8 cellular contexts compared by ENCODE assay signal in genomic region chr6:85323435-85324040, GRCh38.
DNase-seq lines count a peak whose midpoint lies in the region; ATAC-seq and TF ChIP-seq lines count a peak whose summit lies in the region.

No MANE protein-coding gene starts in this region.

- H3K27me3 Mint-ChIP-seq in activated CD8-positive, alpha-beta T cell treated with anti-CD3 and anti-CD28 coated beads, Interleukin-2, amount 10 ng/mL, durations not matched to agents 7 days and 5 days (ENCODE audit: low read depth) = peaks cover 10% of the 10 kb centered on the region
- peaks cover 15% of the 10 kb centered on the region for H3K27me3 Mint-ChIP-seq in endodermal cell (ENCODE audit: insufficient read depth)
- H3K27me3 Mint-ChIP-seq in naive B cell = peaks cover 14 to 18% (median 14%) of the 10 kb centered on the region in 3 donors

- H3K9ac ChIP-seq in endodermal cell (ENCODE audit: extremely low read depth, low read length, poor library complexity, severe bottlenecking) = no peak overlapping the region

- no peaks in the 10 kb centered on the region for H3K36me3 ChIP-seq in endodermal cell (ENCODE audit: control insufficient read depth, insufficient read depth, low read length)

- POLR2A ChIA-PET in activated CD8-positive, alpha-beta T cell treated with anti-CD3 and anti-CD28 coated beads, Interleukin-2, amount 10 ng/mL, durations not matched to agents 7 days and 5 days (lab: Charles Lee) = no interaction called here

- WGBS in endodermal cell (ENCODE audit: insufficient coverage in 1 of 2, insufficient read length in 1 of 2), 2 experiments = 10 to 42% methylated on average over 2 to 9 of the region's 9 CpGs

- no peaks in the 10 kb centered on the region for H3K9me3 Mint-ChIP-seq in activated CD8-positive, alpha-beta T cell treated with anti-CD3 and anti-CD28 coated beads, Interleukin-2, amount 10 ng/mL, durations not matched to agents 7 days and 5 days (ENCODE audit: insufficient read depth)
- H3K9me3 Mint-ChIP-seq in endodermal cell = peaks cover 16% of the 10 kb centered on the region
- H3K9me3 Mint-ChIP-seq in naive B cell = peaks cover 0 to 11% (median 6%) of the 10 kb centered on the region in 7 donors

- peak; percentile 47 for DNase-seq in Caki2 (ENCODE audit: low read depth)
- peak; percentile 64 for DNase-seq in NCI-H748 treated with DMSO at 0.1 percent for 48 hours (lab: John Stamatoyannopoulos, UW)
- DNase-seq in activated CD8-positive, alpha-beta T cell treated with anti-CD3 and anti-CD28 coated beads, Interleukin-2, amount 10 ng/mL, durations not matched to agents 7 days and 5 days = peak; percentile 86
- peak; percentile 95 for DNase-seq in endodermal cell
- peak; percentile 23 for DNase-seq in naive B cell
- peak; percentile 31 for DNase-seq in stimulated activated naive CD4-positive, alpha-beta T cell treated with Interleukin-2 at 50 U/mL for 16 hours (lab: John Stamatoyannopoulos, UW)

- peak; percentile 96 for TF ChIP-seq CTCF in endodermal cell (conservative IDR thresholded peaks at IDR 0.05)

- H3K27ac Mint-ChIP-seq in activated CD8-positive, alpha-beta T cell treated with anti-CD3 and anti-CD28 coated beads, Interleukin-2, amount 10 ng/mL, durations not matched to agents 7 days and 5 days = no peak overlapping the region
- H3K27ac Mint-ChIP-seq in endodermal cell (no peak overlapping the region), naive B cell (peak overlapping the region in 1 of 6 donors; percentile 30)

- no peaks in the 10 kb centered on the region for H3K4me1 ChIP-seq in endodermal cell (ENCODE audit: control insufficient read depth, insufficient read depth, low read length)

- no peaks in the 10 kb centered on the region for H3K4me1 Mint-ChIP-seq in activated CD8-positive, alpha-beta T cell treated with anti-CD3 and anti-CD28 coated beads, Interleukin-2, amount 10 ng/mL, durations not matched to agents 7 days and 5 days (ENCODE audit: low read depth)
- H3K4me1 Mint-ChIP-seq in endodermal cell = no peaks in the 10 kb centered on the region
- H3K4me1 Mint-ChIP-seq in naive B cell = no peaks in the 10 kb centered on the region

- ATAC-seq in GM19455 (IDR thresholded peaks at IDR 0.05; ENCODE audit: unreplicated experiment) (peak; percentile 68), HG03571 (IDR thresholded peaks at IDR 0.05; ENCODE audit: unreplicated experiment) (peak; percentile 77), naive B cell (ENCODE audit: low read depth in 2 of 2) (peak in 1 of 2 donors; percentile 39)
- ATAC-seq in activated CD8-positive, alpha-beta T cell treated with anti-CD3 and anti-CD28 coated beads, Interleukin-2, amount 10 ng/mL, durations not matched to agents 7 days and 5 days = peak; percentile 72

- H3K27me3 ChIP-seq in endodermal cell (ENCODE audit: control insufficient read depth, insufficient read depth, low read length, poor library complexity, severe bottlenecking) = peaks cover 11% of the 10 kb centered on the region

- no peaks in the 10 kb centered on the region for H3K36me3 Mint-ChIP-seq in activated CD8-positive, alpha-beta T cell treated with anti-CD3 and anti-CD28 coated beads, Interleukin-2, amount 10 ng/mL, durations not matched to agents 7 days and 5 days (ENCODE audit: low read depth)
- H3K36me3 Mint-ChIP-seq in endodermal cell (ENCODE audit: low read depth) (no peaks in the 10 kb centered on the region), naive B cell (no peaks in the 10 kb centered on the region)

- peaks cover 3% of the 10 kb centered on the region for H3K9me3 ChIP-seq in endodermal cell (ENCODE audit: control insufficient read depth, low read length)

- H3K4me3 ChIP-seq in endodermal cell (ENCODE audit: low read length) = no peak overlapping the region

- in situ Hi-C loops in Caki2 (cut with HindIII; ENCODE audit: low pct_unique_long_range_greater_than_20kb, low sequenced_read_pairs) = no loop called here

- no peak overlapping the region for H3K4me3 Mint-ChIP-seq in activated CD8-positive, alpha-beta T cell treated with anti-CD3 and anti-CD28 coated beads, Interleukin-2, amount 10 ng/mL, durations not matched to agents 7 days and 5 days
- H3K4me3 Mint-ChIP-seq in endodermal cell (no peak overlapping the region), naive B cell (no peak overlapping the region)

- CTCF ChIA-PET in activated CD8-positive, alpha-beta T cell treated with anti-CD3 and anti-CD28 coated beads, Interleukin-2, amount 10 ng/mL, durations not matched to agents 7 days and 5 days (lab: Charles Lee) = interaction anchor here (0.7 to 3.4 kb wide), 21 partner anchors 10 to 1708 kb away, joined by 3 to 24 read pairs (median 3); partner anchors contain the start of gene CEP162

- H3K27ac ChIP-seq in endodermal cell (ENCODE audit: low read depth, low read length) = no peak overlapping the region

Comparison
In these comparisons a context has a peak if more than half of its experiments do, and no peak if none do; other contexts are left out.
1. DNase-seq: peak in every context shown above with its lines; median percentile 95 in endodermal cell; 86 in activated CD8-positive, alpha-beta T cell treated with anti-CD3 and anti-CD28 coated beads, Interleukin-2, amount 10 ng/mL, durations not matched to agents 7 days and 5 days; 64 in NCI-H748 treated with DMSO at 0.1 percent for 48 hours; 47 in Caki2; 31 in stimulated activated naive CD4-positive, alpha-beta T cell treated with Interleukin-2 at 50 U/mL for 16 hours; 23 in naive B cell.